9 cellular contexts compared by ENCODE assay signal in genomic region chr9:112037281-112038016, GRCh38.
DNase-seq lines count a peak whose midpoint lies in the region; ATAC-seq and TF ChIP-seq lines count a peak whose summit lies in the region.
"Had no signal": no experiment of that assay in that cellular context is flagged by ENCODE, and none has a peak within 500 bp of the region (broad histone marks: within the 10 kb centered on the region; RNA-seq: fewer than 3 reads in every experiment).

No MANE protein-coding gene starts in this region.

- peaks cover 0 to 3% (median 2%) of the 10 kb centered on the region in 3 experiments; a peak in 3 of 7 replicates for H3K36me3 Mint-ChIP-seq in H9 (ENCODE audit: insufficient read depth in 1 of 3, low read depth in 3 of 3)
- H3K36me3 Mint-ChIP-seq in activated naive CD4-positive, alpha-beta T cell treated with anti-CD3 and anti-CD28 coated beads for 36 hours (ENCODE audit: low read depth), result no peaks in the 10 kb centered on the region

- no peak overlapping the region for H4K5ac ChIP-seq in H9 (ENCODE audit: insufficient read length, low read depth, low read length)

- H3K4me1 Mint-ChIP-seq in H9, result peaks cover 33 to 34% of the 10 kb centered on the region in 2 experiments
- H3K4me1 Mint-ChIP-seq in activated naive CD4-positive, alpha-beta T cell treated with anti-CD3 and anti-CD28 coated beads for 36 hours (ENCODE audit: low read depth), result peaks cover 45% of the 10 kb centered on the region

- no peak overlapping the region for H2BK5ac ChIP-seq in H9 (ENCODE audit: insufficient read length, low read length)

- H4K8ac ChIP-seq in H9 (replicated peaks; ENCODE audit: insufficient read length, low read depth, low read length), result no peak overlapping the region

- POLR2A ChIA-PET in PC-3 (lab: Charles Lee; ENCODE audit: unreplicated experiment), result no interaction called here

- ATAC-seq in PC-3, result no peak
- no peak for ATAC-seq in aorta (ENCODE audit: low FRiP score)

- no peaks in the 10 kb centered on the region for H3K9me3 Mint-ChIP-seq in H9
- no peaks in the 10 kb centered on the region for H3K9me3 Mint-ChIP-seq in activated naive CD4-positive, alpha-beta T cell treated with anti-CD3 and anti-CD28 coated beads for 36 hours

- no peak overlapping the region for H2BK12ac ChIP-seq in H9 (ENCODE audit: insufficient read length, low read depth, low read length)

- H3K18ac ChIP-seq in H9 (ENCODE audit: insufficient read length, low read depth, low read length), result no peak overlapping the region

- DNase-seq in GDM1 (lab: John Stamatoyannopoulos, UW) (peak; percentile 81), H9 (no peak), PC-3 (peak; percentile 46), pons (ENCODE audit: low spot score) (peak; percentile 47), NCI-H446 (lab: John Stamatoyannopoulos, UW) (no peak), NCI-H774 (lab: John Stamatoyannopoulos, UW) (no peak), aorta (no peak)
- DNase-seq in activated naive CD4-positive, alpha-beta T cell treated with anti-CD3 and anti-CD28 coated beads for 36 hours, result peak; percentile 79

- H4K20me1 ChIP-seq in H9 (ENCODE audit: control insufficient read depth, insufficient read depth, insufficient read length) (no peaks in the 10 kb centered on the region), PC-3 (ENCODE audit: low read length) (no peaks in the 10 kb centered on the region)

- BruUV-seq in PC-3 (replicated peaks; lab: Mats Ljungman, UMichigan), result no TSS peak

- no peaks in the 10 kb centered on the region for H3K27me3 Mint-ChIP-seq in H9 (ENCODE audit: low read depth)
- peaks cover 4% of the 10 kb centered on the region for H3K27me3 Mint-ChIP-seq in activated naive CD4-positive, alpha-beta T cell treated with anti-CD3 and anti-CD28 coated beads for 36 hours (ENCODE audit: low read depth)

- no peak overlapping the region for H3K23ac ChIP-seq in H9 (ENCODE audit: insufficient read length, low read depth, low read length)

- H2BK15ac ChIP-seq in H9 (ENCODE audit: low read depth, low read length), result no peak overlapping the region

- no peak overlapping the region for H2AFZ ChIP-seq in H9 (ENCODE audit: low read length)
- no peak overlapping the region for H2AFZ ChIP-seq in PC-3 (ENCODE audit: low read length)

- peak overlapping the region in 2 of 3 experiments; percentile 76 to 82; a peak in 6 of 7 replicates for H3K27ac Mint-ChIP-seq in H9
- H3K27ac Mint-ChIP-seq in activated naive CD4-positive, alpha-beta T cell treated with anti-CD3 and anti-CD28 coated beads for 36 hours, result peak overlapping the region; percentile 76

- no peak overlapping the region for H3K14ac ChIP-seq in H9 (ENCODE audit: insufficient read depth, low read length)

- H3K79me1 ChIP-seq in H9 (ENCODE audit: insufficient read depth, low read depth, low read length, poor library complexity, severe bottlenecking), result no peaks in the 10 kb centered on the region

- no peaks in the 10 kb centered on the region for H3F3A ChIP-seq in PC-3 (ENCODE audit: low read length, unreplicated experiment)

- no peaks in the 10 kb centered on the region for H3K23me2 ChIP-seq in H9 (ENCODE audit: insufficient read length, low read depth, low read length, poor library complexity, severe bottlenecking)

- H3K9ac ChIP-seq in H9 (ENCODE audit: extremely low read depth, insufficient read length, low read length) (no peak overlapping the region), PC-3 (ENCODE audit: low read length) (no peak overlapping the region)

- no peaks in the 10 kb centered on the region for H3K36me3 ChIP-seq in PC-3 (ENCODE audit: low read depth, low read length)
- no peaks in the 10 kb centered on the region for H3K36me3 ChIP-seq in aorta (ENCODE audit: control insufficient read depth in 1 of 2, insufficient read depth in 2 of 2, low read length in 1 of 2)

- H3K4me3 Mint-ChIP-seq in H9, result no peak overlapping the region
- H3K4me3 Mint-ChIP-seq in activated naive CD4-positive, alpha-beta T cell treated with anti-CD3 and anti-CD28 coated beads for 36 hours, result no peak overlapping the region

- TF ChIP-seq CTCF in H9 (conservative IDR thresholded peaks at IDR 0.05) (no peak), PC-3 (conservative IDR thresholded peaks at IDR 0.05; ENCODE audit: low read depth, low read length) (no peak)

- no peak overlapping the region for H3K56ac ChIP-seq in H9 (ENCODE audit: insufficient read length, low read depth, low read length)

- no CpG with 5 or more reads among the region's 2 CpGs for WGBS in H9 (ENCODE audit: extremely low coverage, insufficient read length, low lambda C conversion rate)
- WGBS in aorta, 2 donors, result 82 to 91% methylated on average over 2 of the region's 2 CpGs

- H3K4me1 ChIP-seq in H9 (ENCODE audit: insufficient read depth, low read length) (peaks cover 4% of the 10 kb centered on the region; the same call in 1 of the 2 replicates), PC-3 (ENCODE audit: insufficient read depth, low read length) (peaks cover 38% of the 10 kb centered on the region), aorta (ENCODE audit: control insufficient read depth in 1 of 2, insufficient read depth in 2 of 2, low read length in 2 of 2) (no peaks in the 10 kb centered on the region)

- no peak overlapping the region for H3T11ph ChIP-seq in H9 (ENCODE audit: low read length)

- H3K4ac ChIP-seq in H9 (ENCODE audit: low read depth, low read length), result no peak overlapping the region

- H3K27me3 ChIP-seq in H9 (ENCODE audit: insufficient read depth, low read length) (no peaks in the 10 kb centered on the region), PC-3 (ENCODE audit: low read length) (no peaks in the 10 kb centered on the region), aorta (ENCODE audit: control insufficient read depth in 1 of 2, insufficient read depth in 2 of 2, low read length in 1 of 2) (no peaks in the 10 kb centered on the region)

- no peaks in the 10 kb centered on the region for H3K9me2 ChIP-seq in PC-3 (replicated peaks; ENCODE audit: low read length)

- H3K9me3 ChIP-seq in H9 (ENCODE audit: control insufficient read depth, low read depth, low read length) (no peaks in the 10 kb centered on the region), PC-3 (ENCODE audit: low read length) (no peaks in the 10 kb centered on the region), aorta (ENCODE audit: control insufficient read depth, low read length) (no peaks in the 10 kb centered on the region)

- no peak overlapping the region for H2BK120ac ChIP-seq in H9 (ENCODE audit: low read depth, low read length, poor library complexity, severe bottlenecking)

- no peak overlapping the region for H2BK20ac ChIP-seq in H9 (ENCODE audit: low read depth, low read length, poor library complexity, severe bottlenecking)

- intact Hi-C loops in PC-3 (cut with micrococcal nuclease) (no loop called here), aorta (cut with DNase I) (no loop called here)
- intact Hi-C loops in activated naive CD4-positive, alpha-beta T cell treated with anti-CD3 and anti-CD28 coated beads for 36 hours (cut with micrococcal nuclease), result loop anchor here (1.0 to 5.0 kb wide), 9 partner anchors 17 to 295 kb away; partner anchors contain the start of genes PTBP3 and UGCG

- H3K4me3 ChIP-seq in PC-3 (ENCODE audit: low read length) (no peak overlapping the region), aorta (ENCODE audit: low read length in 2 of 2) (no peak overlapping the region)
- H3K4me3 ChIP-seq: SK-N-MC had no signal

- H3K4me2 ChIP-seq in H9 (ENCODE audit: insufficient read depth, insufficient read length, low read length), result no peak overlapping the region
- H3K4me2 ChIP-seq in PC-3 (ENCODE audit: low read length), result peak overlapping the region; percentile 11; the same call in 1 of the 2 replicates

- no peak overlapping the region for H4K91ac ChIP-seq in H9 (ENCODE audit: insufficient read length, low read depth, low read length)

- H2AK5ac ChIP-seq in H9 (ENCODE audit: insufficient read length, low read length), result no peak overlapping the region

- H3K79me2 ChIP-seq in H9 (ENCODE audit: insufficient read depth, low read length) (no peaks in the 10 kb centered on the region), PC-3 (ENCODE audit: low read length) (no peaks in the 10 kb centered on the region)

- H3K27ac ChIP-seq in H9 (ENCODE audit: insufficient read length, low read depth, low read length), result no peak overlapping the region
- H3K27ac ChIP-seq in PC-3 (ENCODE audit: low read length), result peak overlapping the region; percentile 38
- H3K27ac ChIP-seq in aorta (ENCODE audit: low read depth in 1 of 2, low read length in 2 of 2), result no peak overlapping the region
- H3K27ac ChIP-seq: SK-N-MC had no signal

- CTCF ChIA-PET in PC-3 (lab: Charles Lee), result no interaction called here
- CTCF ChIA-PET in activated naive CD4-positive, alpha-beta T cell treated with anti-CD3 and anti-CD28 coated beads for 36 hours (lab: Charles Lee), result no interaction called here

Comparison
In these comparisons a context has a peak if more than half of its experiments do, and no peak if none do; other contexts are left out.
1. DNase-seq: peak in GDM1 (single experiment), PC-3 (single experiment), activated naive CD4-positive, alpha-beta T cell treated with anti-CD3 and anti-CD28 coated beads for 36 hours (single experiment) and pons (single experiment); none in H9 (single experiment), NCI-H446 (0 of 2), NCI-H774 (single experiment) and aorta (0 of 2).